In genomic region chr11:130139401-130139800, GRCh38 we compare ENCODE assay signal across 31 cellular contexts. TPM values are rescaled to one million over a fixed set of nuclear protein-coding genes. Genes with fewer than 3 reads are reported as not detected.
"Had no signal": no experiment of that assay in that cellular context is flagged by ENCODE, and none has a peak within 500 bp of the region (broad histone marks: within the 10 kb centered on the region; RNA-seq: fewer than 3 reads in every experiment).

No MANE protein-coding gene starts in this region.

- H3K4me1 Mint-ChIP-seq: activated CD4-positive, alpha-beta memory T cell treated with anti-CD3 and anti-CD28 coated beads, Interleukin-2, amount 10 ng/mL, durations not matched to agents 7 days and 5 days; activated CD4-positive, alpha-beta T cell treated with anti-CD3 and anti-CD28 coated beads, Interleukin-2, amount 10 ng/mL, durations not matched to agents 7 days and 5 days; activated T-helper 17 cell treated with anti-CD3 and anti-CD28 coated beads, Interleukin-2, amount 50 U/mL, for 72 hours; stimulated activated effector memory CD8-positive, alpha-beta T cell treated with anti-CD3 and anti-CD28 coated beads, Interleukin-12 subunit alpha, Interleukin-12 subunit beta, amount 100 ng/mL, for 72 hours; stimulated activated naive CD8-positive, alpha-beta T cell treated with anti-CD3 and anti-CD28 coated beads, Interleukin-15, amount 100 ng/mL, for 72 hours; WTC11 had no signal

- H3K27ac Mint-ChIP-seq: activated CD4-positive, alpha-beta memory T cell treated with anti-CD3 and anti-CD28 coated beads, Interleukin-2, amount 10 ng/mL, durations not matched to agents 7 days and 5 days; activated CD4-positive, alpha-beta T cell treated with anti-CD3 and anti-CD28 coated beads, Interleukin-2, amount 10 ng/mL, durations not matched to agents 7 days and 5 days; activated T-helper 17 cell treated with anti-CD3 and anti-CD28 coated beads, Interleukin-2, amount 50 U/mL, for 72 hours; effector memory CD8-positive, alpha-beta T cell; nephron; stimulated activated effector memory CD8-positive, alpha-beta T cell treated with anti-CD3 and anti-CD28 coated beads, Interleukin-12 subunit alpha, Interleukin-12 subunit beta, amount 100 ng/mL, for 72 hours; stimulated activated naive CD8-positive, alpha-beta T cell treated with anti-CD3 and anti-CD28 coated beads, Interleukin-15, amount 100 ng/mL, for 72 hours; type B pancreatic cell had no signal

- ATAC-seq: activated T-cell treated with anti-CD3 and anti-CD28 coated beads, Interleukin-2, amount 50 U/mL, for 4 hours; activated T-helper 17 cell treated with anti-CD3 and anti-CD28 coated beads, Interleukin-2, amount 50 U/mL, for 72 hours; effector memory CD8-positive, alpha-beta T cell; gastroesophageal sphincter; stimulated activated effector memory CD8-positive, alpha-beta T cell treated with anti-CD3 and anti-CD28 coated beads, Interleukin-12 subunit alpha, Interleukin-12 subunit beta, amount 100 ng/mL, for 72 hours; stimulated activated naive CD8-positive, alpha-beta T cell treated with anti-CD3 and anti-CD28 coated beads, Interleukin-15, amount 100 ng/mL, for 72 hours; WTC11 had no signal

- H3K27me3 Mint-ChIP-seq: activated CD4-positive, alpha-beta memory T cell treated with anti-CD3 and anti-CD28 coated beads, Interleukin-2, amount 10 ng/mL, durations not matched to agents 7 days and 5 days; activated CD4-positive, alpha-beta T cell treated with anti-CD3 and anti-CD28 coated beads, Interleukin-2, amount 10 ng/mL, durations not matched to agents 7 days and 5 days; activated T-helper 17 cell treated with anti-CD3 and anti-CD28 coated beads, Interleukin-2, amount 50 U/mL, for 72 hours; effector memory CD8-positive, alpha-beta T cell; progenitor cell of endocrine pancreas; stimulated activated naive CD8-positive, alpha-beta T cell treated with anti-CD3 and anti-CD28 coated beads, Interleukin-15, amount 100 ng/mL, for 72 hours; type B pancreatic cell had no signal

- H3K4me1 ChIP-seq: uterus had no signal

- H3K4me3 ChIP-seq: coronary artery, gastroesophageal sphincter, sigmoid colon, uterus had no signal

- H3K9me3 ChIP-seq: gastroesophageal sphincter, neutrophil, sigmoid colon, uterus had no signal

- H3K9me3 Mint-ChIP-seq: activated CD4-positive, alpha-beta memory T cell treated with anti-CD3 and anti-CD28 coated beads, Interleukin-2, amount 10 ng/mL, durations not matched to agents 7 days and 5 days; activated CD4-positive, alpha-beta T cell treated with anti-CD3 and anti-CD28 coated beads, Interleukin-2, amount 10 ng/mL, durations not matched to agents 7 days and 5 days; activated T-cell treated with anti-CD3 and anti-CD28 coated beads, Interleukin-2, amount 50 U/mL, for 4 hours; activated T-helper 17 cell treated with anti-CD3 and anti-CD28 coated beads, Interleukin-2, amount 50 U/mL, for 72 hours; effector memory CD8-positive, alpha-beta T cell; nephron; stimulated activated effector memory CD8-positive, alpha-beta T cell treated with anti-CD3 and anti-CD28 coated beads, Interleukin-12 subunit alpha, Interleukin-12 subunit beta, amount 100 ng/mL, for 72 hours; stimulated activated naive CD8-positive, alpha-beta T cell treated with anti-CD3 and anti-CD28 coated beads, Interleukin-15, amount 100 ng/mL, for 72 hours; type B pancreatic cell; WTC11 had no signal

- H3K36me3 ChIP-seq: uterus had no signal

- H3K27me3 ChIP-seq: gastroesophageal sphincter, neutrophil, sigmoid colon, uterus had no signal

- DNase-seq: activated CD4-positive, alpha-beta memory T cell treated with anti-CD3 and anti-CD28 coated beads, Interleukin-2, amount 10 ng/mL, durations not matched to agents 7 days and 5 days; activated CD4-positive, alpha-beta T cell treated with anti-CD3 and anti-CD28 coated beads for 1 hour; activated CD4-positive, alpha-beta T cell treated with anti-CD3 and anti-CD28 coated beads, Interleukin-2, amount 10 ng/mL, durations not matched to agents 7 days and 5 days; activated CD8-positive, alpha-beta memory T cell treated with anti-CD3 and anti-CD28 coated beads, Interleukin-2, amount 50 U/mL, for 48 hours; activated gamma-delta T cell treated with Interleukin-2 at 50 U/mL for 16 hours; activated naive CD4-positive, alpha-beta T cell treated with anti-CD3 and anti-CD28 coated beads, Interleukin-2, amount 50 U/mL, for 16 hours; activated T-cell treated with anti-CD3 and anti-CD28 coated beads, Interleukin-2, amount 50 U/mL, for 4 hours; amniotic stem cell; cerebellar nuclear complex; effector memory CD8-positive, alpha-beta T cell; hypothalamus; mammary epithelial cell; sigmoid colon; small intestine; stimulated activated CD4-positive, alpha-beta T cell treated with anti-CD3 and anti-CD28 coated beads, Interleukin-4, amount 100 ng/mL, for 24 hours; stimulated activated naive CD8-positive, alpha-beta T cell treated with anti-CD3 and anti-CD28 coated beads, Interleukin-15, amount 100 ng/mL, for 72 hours; substantia nigra; T-helper 2 cell; uterus had no signal

- H3K27ac ChIP-seq: coronary artery, neutrophil, sigmoid colon, uterus had no signal

- H3K4me3 Mint-ChIP-seq: activated CD4-positive, alpha-beta memory T cell treated with anti-CD3 and anti-CD28 coated beads, Interleukin-2, amount 10 ng/mL, durations not matched to agents 7 days and 5 days; activated CD4-positive, alpha-beta T cell treated with anti-CD3 and anti-CD28 coated beads, Interleukin-2, amount 10 ng/mL, durations not matched to agents 7 days and 5 days; activated T-cell treated with anti-CD3 and anti-CD28 coated beads, Interleukin-2, amount 50 U/mL, for 4 hours; activated T-helper 17 cell treated with anti-CD3 and anti-CD28 coated beads, Interleukin-2, amount 50 U/mL, for 72 hours; effector memory CD8-positive, alpha-beta T cell; nephron; stimulated activated effector memory CD8-positive, alpha-beta T cell treated with anti-CD3 and anti-CD28 coated beads, Interleukin-12 subunit alpha, Interleukin-12 subunit beta, amount 100 ng/mL, for 72 hours; stimulated activated naive CD8-positive, alpha-beta T cell treated with anti-CD3 and anti-CD28 coated beads, Interleukin-15, amount 100 ng/mL, for 72 hours; type B pancreatic cell; WTC11 had no signal

RNA-seq across cellular contexts. Expression of gene ST14, which starts 20.2 kb away (rescaled TPM):
- total RNA-seq: activated CD4-positive, alpha-beta memory T cell treated with anti-CD3 and anti-CD28 coated beads, Interleukin-2, amount 10 ng/mL, durations not matched to agents 7 days and 5 days; activated CD4-positive, alpha-beta T cell treated with anti-CD3 and anti-CD28 coated beads, Interleukin-2, amount 10 ng/mL, durations not matched to agents 7 days and 5 days; endothelial cell of umbilical vein; osteocyte had no signal
- polyA plus RNA-seq: fibroblast of lung had no signal
